Comparison of ENCODE assay signal across 15 cellular contexts in the genomic region with DNA sequence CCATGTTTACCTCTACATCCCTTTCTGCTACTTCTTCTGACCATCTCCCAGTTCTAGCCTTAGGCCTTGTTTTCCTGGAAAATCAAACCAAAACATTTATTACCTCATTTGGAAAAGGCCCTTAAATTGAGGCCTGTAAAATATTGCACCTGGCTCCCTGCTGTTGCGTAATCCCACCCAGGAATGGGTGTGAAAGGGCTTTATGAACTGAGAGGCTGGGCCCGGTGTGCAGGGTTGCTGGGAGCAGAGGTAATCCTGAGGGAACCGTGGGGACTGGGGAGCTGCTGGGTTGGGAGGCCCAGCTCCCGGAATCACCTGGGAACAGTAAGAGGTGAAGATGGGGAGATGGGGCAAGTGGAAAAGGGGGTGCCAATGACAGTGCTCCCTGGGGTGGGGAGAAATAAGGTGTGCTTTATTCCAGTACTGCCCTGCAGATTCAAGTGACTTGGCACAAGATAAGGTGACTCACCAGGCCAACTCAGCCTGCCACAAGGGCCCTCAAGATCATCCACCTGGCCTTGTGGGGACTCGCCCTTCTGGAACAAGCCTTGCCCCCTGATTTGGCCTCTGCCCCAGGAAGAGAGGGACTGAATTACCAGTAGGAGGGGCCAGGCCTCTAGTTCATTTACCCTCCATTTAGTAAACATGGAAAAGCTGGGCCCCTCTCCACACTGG. TPM values are rescaled to one million over a fixed set of nuclear protein-coding genes. Genes with fewer than 3 reads are reported as not detected.
DNase-seq lines count a peak whose midpoint lies in the region; ATAC-seq, FAIRE-seq and TF ChIP-seq lines count a peak whose summit lies in the region.
"Had no signal": no experiment of that assay in that cellular context is flagged by ENCODE, and none has a peak within 500 bp of the region (broad histone marks: within the 10 kb centered on the region; RNA-seq: fewer than 3 reads in every experiment).

No MANE protein-coding gene starts in this region.

- WGBS in A549 (ENCODE audit: missing lambda C conversion rate) = 96% methylated on average over 2 of the region's 5 CpGs
- 74 to 82% methylated on average over 5 of the region's 5 CpGs for WGBS in body of pancreas, 2 donors
- 71 to 78% methylated on average over 5 of the region's 5 CpGs for WGBS in lung, 2 donors

- intact Hi-C loops in body of pancreas (cut with DNase I) = no loop called here

- H3K36me3 ChIP-seq in body of pancreas (replicated peaks in 1 of 2; ENCODE audit: insufficient read depth in 1 of 2, low read depth in 2 of 2) (peaks cover 0 to 5% of the 10 kb centered on the region in 2 donors), lung (ENCODE audit: control insufficient read depth in 2 of 2, insufficient read depth in 2 of 2, low read length in 2 of 2) (peaks cover 0 to 1% of the 10 kb centered on the region in 2 donors), HAP-1 (replicated peaks) (no peaks in the 10 kb centered on the region)
- no peaks in the 10 kb centered on the region for H3K36me3 ChIP-seq in effector memory CD4-positive, alpha-beta T cell (ENCODE audit: control insufficient read depth, insufficient read depth, low read length)

- TF ChIP-seq CTCF in A549 (IDR thresholded peaks at IDR 0.05) = no peak
- TF ChIP-seq CTCF in body of pancreas (IDR thresholded peaks at IDR 0.05) = no peak
- TF ChIP-seq CTCF in lung (IDR thresholded peaks at IDR 0.05; ENCODE audit: control extremely low read depth, extremely low read depth) = no peak

- TF ChIP-seq POLR2A in A549 (IDR thresholded peaks at IDR 0.05; ENCODE audit: low read length) = no peak
- no peak for TF ChIP-seq POLR2A in body of pancreas (IDR thresholded peaks at IDR 0.05)

- ATAC-seq in A549 = no peak
- ATAC-seq in body of pancreas = no peak
- peak; percentile 71 for ATAC-seq in lung (ENCODE audit: insufficient read depth, low FRiP score)
- ATAC-seq: T-helper 17 cell had no signal

- peak overlapping the region; percentile 38; the same call in 2 of the 3 replicates for H3K4me2 ChIP-seq in A549

- no peak overlapping the region for H3K4me3 ChIP-seq in A549
- H3K4me3 ChIP-seq in body of pancreas = no peak overlapping the region
- H3K4me3 ChIP-seq in lung = no peak overlapping the region
- H3K4me3 ChIP-seq in effector memory CD4-positive, alpha-beta T cell (ENCODE audit: insufficient read depth, low read depth, low read length, poor library complexity, severe bottlenecking) = no peak overlapping the region
- H3K4me3 ChIP-seq in HAP-1 = no peak overlapping the region
- H3K4me3 ChIP-seq: spleen had no signal

- POLR2A ChIA-PET in A549 (lab: Yijun Ruan, JAX) = no interaction called here

- in situ Hi-C loops in HAP-1 (cut with MboI; ENCODE audit: low sequenced_read_pairs) = no loop called here

- no peaks in the 10 kb centered on the region for H3K9me3 ChIP-seq in A549
- H3K9me3 ChIP-seq in body of pancreas = no peaks in the 10 kb centered on the region
- no peaks in the 10 kb centered on the region for H3K9me3 ChIP-seq in lung (ENCODE audit: control insufficient read depth in 2 of 2, insufficient read depth in 1 of 2, low read length in 1 of 2)
- no peaks in the 10 kb centered on the region for H3K9me3 ChIP-seq in effector memory CD4-positive, alpha-beta T cell (ENCODE audit: control insufficient read depth, low read length)
- no peaks in the 10 kb centered on the region for H3K9me3 ChIP-seq in HAP-1
- H3K9me3 ChIP-seq: spleen had no signal

- no peak for FAIRE-seq in A549 (lab: Jason Lieb, UNC)

- CTCF ChIA-PET in A549 (lab: Yijun Ruan, JAX) = interaction anchor here (1.2 to 1.3 kb wide), 2 partner anchors 19 to 118 kb away, joined by 3 to 7 read pairs; no protein-coding TSS in a partner anchor

- H3K4me1 ChIP-seq in A549 = peaks cover 30% of the 10 kb centered on the region
- H3K4me1 ChIP-seq in body of pancreas = peaks cover 17% of the 10 kb centered on the region
- peaks cover 0 to 12% of the 10 kb centered on the region in 2 donors for H3K4me1 ChIP-seq in lung (ENCODE audit: control insufficient read depth in 2 of 2, insufficient read depth in 2 of 2, low read length in 2 of 2)
- no peaks in the 10 kb centered on the region for H3K4me1 ChIP-seq in effector memory CD4-positive, alpha-beta T cell (ENCODE audit: control insufficient read depth, insufficient read depth, low read length, poor library complexity, severe bottlenecking)
- H3K4me1 ChIP-seq in HAP-1 = no peaks in the 10 kb centered on the region

- no peak for TF ChIP-seq RAD21 in A549 (conservative IDR thresholded peaks at IDR 0.05 in 1 of 2, IDR thresholded peaks at IDR 0.05 in 1 of 2)

- H3K27ac ChIP-seq in A549 = 0 out of 6 replicates have a peak overlapping the region, but pooled peaks of 1 of the 2 experiments have one; percentile 28
- peak overlapping the region; percentile 1 to 58 (median 48) for H3K27ac ChIP-seq in body of pancreas
- peak overlapping the region in 1 of 2 donors; percentile 85 for H3K27ac ChIP-seq in lung (ENCODE audit: low read depth in 1 of 2, low read length in 1 of 2)
- no peak overlapping the region for H3K27ac ChIP-seq in effector memory CD4-positive, alpha-beta T cell (ENCODE audit: insufficient read depth, low read length, poor library complexity, severe bottlenecking)
- H3K27ac ChIP-seq: spleen had no signal

- TF ChIP-seq EP300 in A549 (IDR thresholded peaks at IDR 0.05) = no peak

- H3K27me3 ChIP-seq in body of pancreas (no peaks in the 10 kb centered on the region), lung (ENCODE audit: control insufficient read depth, insufficient read depth) (no peaks in the 10 kb centered on the region), HAP-1 (ENCODE audit: low read depth) (no peaks in the 10 kb centered on the region)
- no peaks in the 10 kb centered on the region for H3K27me3 ChIP-seq in effector memory CD4-positive, alpha-beta T cell (replicated peaks; ENCODE audit: control insufficient read depth, insufficient read depth, low read length, poor library complexity, severe bottlenecking)
- H3K27me3 ChIP-seq: spleen had no signal

- DNase-seq in A549 (ENCODE audit: low read depth in 1 of 2, low spot score in 1 of 2) = no peak
- peak; percentile 69 for DNase-seq in HT-29 (ENCODE audit: low spot score)
- peak in 2 of 4 donors; percentile 31 to 78 for DNase-seq in body of pancreas
- peak; percentile 89 for DNase-seq in lung (ENCODE audit: low spot score)
- DNase-seq in effector memory CD4-positive, alpha-beta T cell = no peak
- DNase-seq in AG20443 (ENCODE audit: low spot score) = no peak
- DNase-seq in cerebellum (ENCODE audit: low spot score) = no peak
- no peak for DNase-seq in HAP-1 (ENCODE audit: low spot score in 2 of 2)
- DNase-seq: activated CD4-positive, alpha-beta memory T cell treated with anti-CD3 and anti-CD28 coated beads, Interleukin-2, amount 10 ng/mL, durations not matched to agents 7 days and 5 days; activated naive CD4-positive, alpha-beta T cell treated with anti-CD3 and anti-CD28 coated beads, Interleukin-2, amount 10 ng/mL, durations not matched to agents 7 days and 5 days; naive B cell; OCI-M1; T-helper 17 cell had no signal

TF ChIP-seq in A549, 52 proteins besides CTCF, POLR2A, EP300 and RAD21 (continues in another document):
- TF ChIP-seq EHF (CRISPR knock-in tag; IDR thresholded peaks at IDR 0.05) = no peak
- no peak for TF ChIP-seq POLR2AphosphoS2 (conservative IDR thresholded peaks at IDR 0.05; ENCODE audit: low read length)
- TF ChIP-seq, protein P1, sequence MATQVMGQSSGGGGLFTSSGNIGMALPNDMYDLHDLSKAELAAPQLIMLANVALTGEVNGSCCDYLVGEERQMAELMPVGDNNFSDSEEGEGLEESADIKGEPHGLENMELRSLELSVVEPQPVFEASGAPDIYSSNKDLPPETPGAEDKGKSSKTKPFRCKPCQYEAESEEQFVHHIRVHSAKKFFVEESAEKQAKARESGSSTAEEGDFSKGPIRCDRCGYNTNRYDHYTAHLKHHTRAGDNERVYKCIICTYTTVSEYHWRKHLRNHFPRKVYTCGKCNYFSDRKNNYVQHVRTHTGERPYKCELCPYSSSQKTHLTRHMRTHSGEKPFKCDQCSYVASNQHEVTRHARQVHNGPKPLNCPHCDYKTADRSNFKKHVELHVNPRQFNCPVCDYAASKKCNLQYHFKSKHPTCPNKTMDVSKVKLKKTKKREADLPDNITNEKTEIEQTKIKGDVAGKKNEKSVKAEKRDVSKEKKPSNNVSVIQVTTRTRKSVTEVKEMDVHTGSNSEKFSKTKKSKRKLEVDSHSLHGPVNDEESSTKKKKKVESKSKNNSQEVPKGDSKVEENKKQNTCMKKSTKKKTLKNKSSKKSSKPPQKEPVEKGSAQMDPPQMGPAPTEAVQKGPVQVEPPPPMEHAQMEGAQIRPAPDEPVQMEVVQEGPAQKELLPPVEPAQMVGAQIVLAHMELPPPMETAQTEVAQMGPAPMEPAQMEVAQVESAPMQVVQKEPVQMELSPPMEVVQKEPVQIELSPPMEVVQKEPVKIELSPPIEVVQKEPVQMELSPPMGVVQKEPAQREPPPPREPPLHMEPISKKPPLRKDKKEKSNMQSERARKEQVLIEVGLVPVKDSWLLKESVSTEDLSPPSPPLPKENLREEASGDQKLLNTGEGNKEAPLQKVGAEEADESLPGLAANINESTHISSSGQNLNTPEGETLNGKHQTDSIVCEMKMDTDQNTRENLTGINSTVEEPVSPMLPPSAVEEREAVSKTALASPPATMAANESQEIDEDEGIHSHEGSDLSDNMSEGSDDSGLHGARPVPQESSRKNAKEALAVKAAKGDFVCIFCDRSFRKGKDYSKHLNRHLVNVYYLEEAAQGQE (IDR thresholded peaks at IDR 0.05) = no peak
- no peak for TF ChIP-seq MAZ (IDR thresholded peaks at IDR 0.05; ENCODE audit: borderline replicate concordance, low read depth, low read length)
- peak; percentile 71 to 80; a peak in 3 of 4 replicates for TF ChIP-seq CEBPB (IDR thresholded peaks at IDR 0.05)
- TF ChIP-seq BCL3 (IDR thresholded peaks at IDR 0.05) = no peak

RNA-seq across cellular contexts. Expression of gene KCNK5, which starts 44.2 kb away (rescaled TPM):
- polyA plus RNA-seq in A549 (2011; rRNA removed) (1.4 and 1.5 TPM in 2 replicates), A549 (2017; fragmentation: RNase III; extraction: RNeasy Plus Mini Kit Qiagen cat#74134 plus additional on column Dnase treatment) (1.5 to 2.3 TPM (median 1.8 TPM) in 3 replicates), lung (10 to 100 TPM in 1 of 2 donors, 1 to 10 TPM in 1; 6.0 to 11.7 TPM)
- polyA plus RNA-seq in A549 (2012; cell fraction: cytosol; rRNA removed) = 1.0 and 1.4 TPM in 2 replicates
- polyA plus RNA-seq in A549 (2012; cell fraction: nucleus; rRNA removed) = 2.5 and 2.6 TPM in 2 replicates
- polyA minus RNA-seq in A549 (2011; rRNA and poly(A)+ RNA removed) = 3.2 and 3.6 TPM in 2 replicates
- 31.8 and 35.3 TPM in 2 replicates for total RNA-seq in HT-29 (2014; rRNA removed; shearing (Covaris generic))
- total RNA-seq in body of pancreas (10 to 100 TPM; 16.9 to 31.0 TPM), lung (10 to 100 TPM; 20.5 to 22.0 TPM), cerebellum (0.27 TPM)
- total RNA-seq: chondrocyte had no signal

Comparison
In these comparisons a context has a peak if more than half of its experiments do, and no peak if none do; other contexts are left out.
1. DNase-seq: peak in HT-29 (single experiment) and lung (single experiment); none in A549 (0 of 2), effector memory CD4-positive, alpha-beta T cell (0 of 3), AG20443 (single experiment), cerebellum (single experiment) and HAP-1 (0 of 2).
2. RNA of gene KCNK5, which starts 44.2 kb away (total RNA-seq): 31.8 to 35.3 TPM in HT-29, 16.9 to 31.0 TPM in body of pancreas and 20.5 to 22.0 TPM in lung; 0.27 TPM in cerebellum (single experiment); every median in the first group is over 10 times any median in the second.